In the genomic region with DNA sequence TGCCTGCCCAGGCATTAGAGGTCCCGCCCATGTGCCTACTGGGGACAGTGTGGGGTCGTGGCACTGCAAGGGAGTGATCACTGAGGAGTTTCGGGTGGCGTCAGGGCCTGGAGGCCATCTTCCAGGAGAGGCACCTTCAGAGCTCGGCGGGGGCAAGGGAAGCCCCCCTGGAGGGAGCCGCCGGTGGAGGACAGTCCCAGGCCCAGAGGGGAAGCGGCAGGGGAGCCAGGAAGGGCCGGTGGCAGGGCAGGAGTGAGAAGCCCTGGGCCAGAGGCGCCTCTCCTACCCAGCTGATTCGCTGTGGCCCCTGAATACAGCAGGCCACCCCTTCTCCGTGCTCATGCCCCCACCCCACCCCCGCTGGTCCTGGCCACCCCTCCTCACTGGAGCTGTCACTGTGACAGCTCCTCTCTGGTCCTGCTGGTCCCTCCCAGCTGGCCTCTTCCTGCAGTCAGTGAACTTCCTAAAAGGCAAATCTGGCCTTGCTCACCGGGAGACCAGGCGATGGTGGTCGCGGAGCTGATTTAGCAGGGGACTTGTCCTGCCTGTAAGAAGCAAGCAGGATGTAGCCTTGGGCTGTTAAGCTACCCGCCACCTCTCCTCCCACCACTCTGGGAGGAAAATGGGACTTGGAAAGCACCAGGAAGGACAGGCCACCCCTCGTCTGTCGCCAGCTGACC, we compare ENCODE assay signal across 11 cellular contexts. TPM values are rescaled to one million over a fixed set of nuclear protein-coding genes. Genes with fewer than 3 reads are reported as not detected.
DNase-seq lines count a peak whose midpoint lies in the region; ATAC-seq and TF ChIP-seq lines count a peak whose summit lies in the region.
"Had no signal": no experiment of that assay in that cellular context is flagged by ENCODE, and none has a peak within 500 bp of the region (broad histone marks: within the 10 kb centered on the region; RNA-seq: fewer than 3 reads in every experiment).

No MANE protein-coding gene starts in this region.

- no peaks in the 10 kb centered on the region; the same call in 1 of the 2 replicates for H4K20me1 ChIP-seq in GM23338 (replicated peaks; ENCODE audit: insufficient read depth)

- H3K4me1 Mint-ChIP-seq in GM23338 (peaks cover 4% of the 10 kb centered on the region; the same call in 1 of the 3 replicates), mesothelial cell of epicardium (peaks cover 24% of the 10 kb centered on the region)
- peaks cover 5% of the 10 kb centered on the region for H3K4me1 Mint-ChIP-seq in activated T-helper 17 cell treated with anti-CD3 and anti-CD28 coated beads, Interleukin-2, amount 50 U/mL, for 72 hours
- H3K4me1 Mint-ChIP-seq in activated naive CD4-positive, alpha-beta T cell treated with anti-CD3 and anti-CD28 coated beads, Interleukin-2, amount 10 ng/mL, durations not matched to agents 7 days and 5 days = peaks cover 19% of the 10 kb centered on the region

- H3K4me1 ChIP-seq in GM23338 (ENCODE audit: insufficient read depth) = peaks cover 6% of the 10 kb centered on the region; the same call in 1 of the 2 replicates

- H3K27ac ChIP-seq in GM23338 (ENCODE audit: low read depth) = no peak overlapping the region

- no peak overlapping the region for H2AFZ ChIP-seq in GM23338

- H3K79me2 ChIP-seq in GM23338 (replicated peaks; ENCODE audit: insufficient read depth) = no peaks in the 10 kb centered on the region

- H3K9me3 Mint-ChIP-seq in GM23338 = peaks cover 18% of the 10 kb centered on the region
- no peaks in the 10 kb centered on the region for H3K9me3 Mint-ChIP-seq in activated T-helper 17 cell treated with anti-CD3 and anti-CD28 coated beads, Interleukin-2, amount 50 U/mL, for 72 hours
- no peaks in the 10 kb centered on the region for H3K9me3 Mint-ChIP-seq in mesothelial cell of epicardium
- no peaks in the 10 kb centered on the region for H3K9me3 Mint-ChIP-seq in activated naive CD4-positive, alpha-beta T cell treated with anti-CD3 and anti-CD28 coated beads, Interleukin-2, amount 10 ng/mL, durations not matched to agents 7 days and 5 days
- H3K9me3 Mint-ChIP-seq: CD8-positive, alpha-beta memory T cell had no signal

- CTCF ChIA-PET in activated naive CD4-positive, alpha-beta T cell treated with anti-CD3 and anti-CD28 coated beads, Interleukin-2, amount 10 ng/mL, durations not matched to agents 7 days and 5 days (lab: Charles Lee) = interaction anchor here (0.8 to 2.6 kb wide), 5 partner anchors 20 to 226 kb away, joined by 3 to 11 read pairs (median 9); a partner anchor contains a TSS

- H3F3A ChIP-seq in GM23338 (replicated peaks; ENCODE audit: low read depth) = peaks cover 8% of the 10 kb centered on the region; the same call in 1 of the 2 replicates

- H3K4me3 ChIP-seq in AG10803 (ENCODE audit: low read length) (no peak overlapping the region), GM23338 (peak overlapping the region; percentile 63; the same call in 1 of the 2 replicates)

- H3K27ac Mint-ChIP-seq in GM23338 (no peak overlapping the region), mesothelial cell of epicardium (no peak overlapping the region)
- H3K27ac Mint-ChIP-seq in activated T-helper 17 cell treated with anti-CD3 and anti-CD28 coated beads, Interleukin-2, amount 50 U/mL, for 72 hours = no peak overlapping the region
- no peak overlapping the region for H3K27ac Mint-ChIP-seq in activated naive CD4-positive, alpha-beta T cell treated with anti-CD3 and anti-CD28 coated beads, Interleukin-2, amount 10 ng/mL, durations not matched to agents 7 days and 5 days
- H3K27ac Mint-ChIP-seq: CD8-positive, alpha-beta memory T cell had no signal

- TF ChIP-seq CTCF in AG10803 (conservative IDR thresholded peaks at IDR 0.05; ENCODE audit: low read length) = no peak
- TF ChIP-seq CTCF in GM23338 (conservative IDR thresholded peaks at IDR 0.05; ENCODE audit: low read depth in 2 of 2) = no peak
- no peak for TF ChIP-seq CTCF in mesothelial cell of epicardium (IDR thresholded peaks at IDR 0.05; ENCODE audit: unreplicated experiment)

- H3K36me3 ChIP-seq in GM23338 (ENCODE audit: insufficient read depth) = 0 out of 2 replicates have a peak, but pooled peaks cover 5% of the 10 kb centered on the region
- H3K36me3 ChIP-seq: uterus had no signal

- ATAC-seq in GM23338 (peak; percentile 12), HG03025 (IDR thresholded peaks at IDR 0.05; ENCODE audit: low FRiP score, unreplicated experiment) (no peak), GM21526 (IDR thresholded peaks at IDR 0.05; ENCODE audit: low FRiP score, unreplicated experiment) (no peak)
- no peak for ATAC-seq in activated T-helper 17 cell treated with anti-CD3 and anti-CD28 coated beads, Interleukin-2, amount 50 U/mL, for 72 hours (replicated peaks)

- DNase-seq in AG10803 (ENCODE audit: low read depth) = peak; percentile 29
- DNase-seq in GM23338 (ENCODE audit: low spot score) = no peak
- no peak for DNase-seq in mesothelial cell of epicardium (ENCODE audit: low spot score in 2 of 2, unreplicated experiment in 2 of 2)
- no peak for DNase-seq in OCI-M2 (lab: John Stamatoyannopoulos, UW; ENCODE audit: unreplicated experiment)
- DNase-seq in activated naive CD4-positive, alpha-beta T cell treated with anti-CD3 and anti-CD28 coated beads, Interleukin-2, amount 10 ng/mL, durations not matched to agents 7 days and 5 days = no peak
- DNase-seq: amniotic stem cell had no signal

- peaks cover 47% of the 10 kb centered on the region for H3K27me3 ChIP-seq in GM23338 (ENCODE audit: insufficient read depth)
- H3K27me3 ChIP-seq: uterus had no signal

- H3K9me2 ChIP-seq in GM23338 (ENCODE audit: insufficient read depth) = no peaks in the 10 kb centered on the region

- H3K4me3 Mint-ChIP-seq in GM23338 (peak overlapping the region; percentile 38; the same call in 1 of the 3 replicates), mesothelial cell of epicardium (peak overlapping the region; percentile 41)
- peak overlapping the region; percentile 15 for H3K4me3 Mint-ChIP-seq in activated T-helper 17 cell treated with anti-CD3 and anti-CD28 coated beads, Interleukin-2, amount 50 U/mL, for 72 hours
- no peak overlapping the region for H3K4me3 Mint-ChIP-seq in activated naive CD4-positive, alpha-beta T cell treated with anti-CD3 and anti-CD28 coated beads, Interleukin-2, amount 10 ng/mL, durations not matched to agents 7 days and 5 days

- H3K27me3 Mint-ChIP-seq in GM23338 (ENCODE audit: insufficient read depth, low read depth, poor library complexity) (peaks cover 32% of the 10 kb centered on the region), mesothelial cell of epicardium (ENCODE audit: low read depth) (peaks cover 18% of the 10 kb centered on the region)
- H3K27me3 Mint-ChIP-seq in activated T-helper 17 cell treated with anti-CD3 and anti-CD28 coated beads, Interleukin-2, amount 50 U/mL, for 72 hours = no peaks in the 10 kb centered on the region
- peaks cover 57% of the 10 kb centered on the region for H3K27me3 Mint-ChIP-seq in activated naive CD4-positive, alpha-beta T cell treated with anti-CD3 and anti-CD28 coated beads, Interleukin-2, amount 10 ng/mL, durations not matched to agents 7 days and 5 days

- H3K36me3 Mint-ChIP-seq in GM23338 (ENCODE audit: low read depth) (peaks cover 33% of the 10 kb centered on the region), mesothelial cell of epicardium (peaks cover 12% of the 10 kb centered on the region)
- H3K36me3 Mint-ChIP-seq in activated T-helper 17 cell treated with anti-CD3 and anti-CD28 coated beads, Interleukin-2, amount 50 U/mL, for 72 hours (ENCODE audit: low read depth) = no peaks in the 10 kb centered on the region
- H3K36me3 Mint-ChIP-seq in activated naive CD4-positive, alpha-beta T cell treated with anti-CD3 and anti-CD28 coated beads, Interleukin-2, amount 10 ng/mL, durations not matched to agents 7 days and 5 days = no peaks in the 10 kb centered on the region
- H3K36me3 Mint-ChIP-seq: CD8-positive, alpha-beta memory T cell had no signal

- H3K4me2 ChIP-seq in GM23338 = peak overlapping the region; percentile 86; the same call in 1 of the 2 replicates

TF ChIP-seq in GM23338, 12 proteins besides CTCF, POLR2A, EP300 and RAD21:
- TF ChIP-seq CREB1 (CRISPR knock-in tag; IDR thresholded peaks at IDR 0.05; ENCODE audit: low read depth) = no peak
- TF ChIP-seq JUNB (IDR thresholded peaks at IDR 0.05; ENCODE audit: unreplicated experiment) = no peak
TF ChIP-seq in GM23338: peak in this region for 0.

RNA-seq across cellular contexts. Expression of a gene that starts 2.1 kb away (rescaled TPM):
- total RNA-seq in GM23338 (2014; rRNA removed; shearing (Covaris generic)) = 1.6 and 1.9 TPM in 2 replicates
- polyA plus RNA-seq in GM23338 (2016; fragmentation: Nextera tagmentation; extraction: Ambion mirVana) = 0.34 and 0.78 TPM in 2 replicates
- 10 to 100 TPM; 20.9 to 21.7 TPM for total RNA-seq in activated T-helper 17 cell treated with anti-CD3 and anti-CD28 coated beads, Interleukin-2, amount 50 U/mL, for 72 hours
- total RNA-seq in mesothelial cell of epicardium = 5.9 to 8.4 TPM (median 8.3 TPM) in 3 replicates

RNA-seq across cellular contexts. Expression of a gene that starts 10.8 kb away (rescaled TPM):
- total RNA-seq in GM23338 (2014; rRNA removed; shearing (Covaris generic)) = 20.4 and 26.1 TPM in 2 replicates
- polyA plus RNA-seq in GM23338 (2016; fragmentation: Nextera tagmentation; extraction: Ambion mirVana) = 10.4 and 15.8 TPM in 2 replicates
- total RNA-seq in activated T-helper 17 cell treated with anti-CD3 and anti-CD28 coated beads, Interleukin-2, amount 50 U/mL, for 72 hours = 10 to 100 TPM in 1 of 2 donors, 1 to 10 TPM in 1; 5.0 to 14.8 TPM
- 55.6 to 63.3 TPM (median 57.2 TPM) in 3 replicates for total RNA-seq in mesothelial cell of epicardium

RNA-seq across cellular contexts. Expression of a gene that starts 21.2 kb away (rescaled TPM):
- 32.4 and 41.9 TPM in 2 replicates for total RNA-seq in GM23338 (2014; rRNA removed; shearing (Covaris generic))
- polyA plus RNA-seq in GM23338 (2016; fragmentation: Nextera tagmentation; extraction: Ambion mirVana) = 4.1 and 5.1 TPM in 2 replicates
- total RNA-seq in activated T-helper 17 cell treated with anti-CD3 and anti-CD28 coated beads, Interleukin-2, amount 50 U/mL, for 72 hours = 10 to 100 TPM; 66.4 to 67.5 TPM
- 77.6 to 81.3 TPM (median 79.5 TPM) in 3 replicates for total RNA-seq in mesothelial cell of epicardium

RNA-seq across cellular contexts. Expression of a gene that starts 27.4 kb away (rescaled TPM):
- total RNA-seq in GM23338 (2014; rRNA removed; shearing (Covaris generic)) = 32.7 and 47.1 TPM in 2 replicates
- polyA plus RNA-seq in GM23338 (2016; fragmentation: Nextera tagmentation; extraction: Ambion mirVana) = 18.6 TPM in 2 replicates
- total RNA-seq in activated T-helper 17 cell treated with anti-CD3 and anti-CD28 coated beads, Interleukin-2, amount 50 U/mL, for 72 hours = 10 to 100 TPM; 44.5 to 51.1 TPM
- 64.1 to 65.9 TPM (median 65.3 TPM) in 3 replicates for total RNA-seq in mesothelial cell of epicardium

RNA-seq across cellular contexts. Expression of a gene that starts 35.2 kb away (rescaled TPM):
- total RNA-seq in GM23338 (2014; rRNA removed; shearing (Covaris generic)) = 66.3 and 70.4 TPM in 2 replicates
- polyA plus RNA-seq in GM23338 (2016; fragmentation: Nextera tagmentation; extraction: Ambion mirVana) = 29.1 and 33.0 TPM in 2 replicates
- total RNA-seq in activated T-helper 17 cell treated with anti-CD3 and anti-CD28 coated beads, Interleukin-2, amount 50 U/mL, for 72 hours = 10 to 100 TPM; 29.1 to 30.4 TPM
- total RNA-seq in mesothelial cell of epicardium = 467 to 493 TPM (median 468 TPM) in 3 replicates
